25 cellular contexts compared by ENCODE assay signal in the genomic region with DNA sequence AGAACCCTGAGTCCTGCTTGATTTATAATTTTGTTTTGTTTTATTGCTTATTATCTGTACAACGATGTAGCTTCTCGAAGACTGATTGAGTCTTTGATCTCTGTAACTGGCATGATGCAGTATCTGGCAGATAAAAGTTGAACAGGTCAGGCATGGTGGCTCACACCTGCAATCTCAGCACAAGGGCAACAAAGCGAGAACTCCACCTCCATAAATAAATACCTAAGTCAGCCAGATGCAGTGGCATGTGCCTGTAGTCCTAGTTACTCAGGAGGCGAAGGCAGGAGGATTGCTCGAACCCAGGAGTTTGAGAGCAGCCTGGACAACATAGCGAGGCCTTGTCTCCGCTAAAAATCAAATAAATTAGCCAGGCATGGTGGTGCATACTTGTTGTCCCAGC. TPM values are rescaled to one million over a fixed set of nuclear protein-coding genes. Genes with fewer than 3 reads are reported as not detected.
DNase-seq lines count a peak whose midpoint lies in the region; ATAC-seq and TF ChIP-seq lines count a peak whose summit lies in the region.
"Had no signal": no experiment of that assay in that cellular context is flagged by ENCODE, and none has a peak within 500 bp of the region (broad histone marks: within the 10 kb centered on the region; RNA-seq: fewer than 3 reads in every experiment).

No MANE protein-coding gene starts in this region.

- peak; percentile 61 for TF ChIP-seq POLR2A in Raji (IDR thresholded peaks at IDR 0.05; ENCODE audit: insufficient read depth, low read depth, low read length)

- peaks cover 8% of the 10 kb centered on the region for H3K4me1 Mint-ChIP-seq in nephron progenitor cell
- H3K4me1 Mint-ChIP-seq: activated naive CD4-positive, alpha-beta T cell treated with anti-CD3 and anti-CD28 coated beads, Interleukin-2, amount 50 U/mL, for 24 hours; endodermal cell had no signal

- H4K5ac ChIP-seq in mesendoderm (ENCODE audit: low read length) = no peak overlapping the region

- no peaks in the 10 kb centered on the region for H3K79me1 ChIP-seq in mesendoderm (ENCODE audit: low read length)

- H3F3A ChIP-seq in DOHH2 (ENCODE audit: control insufficient read depth, insufficient read depth) = peaks cover 36% of the 10 kb centered on the region

- peak overlapping the region; percentile 98 for H3K27ac ChIP-seq in DOHH2 (ENCODE audit: low read depth, low read length)
- H3K27ac ChIP-seq in RWPE1 = no peak overlapping the region
- no peak overlapping the region for H3K27ac ChIP-seq in mesendoderm (ENCODE audit: low read depth, low read length)
- H3K27ac ChIP-seq: cardiac muscle cell had no signal

- TF ChIP-seq CTCF in DOHH2 (IDR thresholded peaks at IDR 0.05; ENCODE audit: low read depth, low read length, poor library complexity, severe bottlenecking) (no peak), nephron progenitor cell (IDR thresholded peaks at IDR 0.05) (no peak), RWPE1 (conservative IDR thresholded peaks at IDR 0.05; ENCODE audit: low read depth) (no peak)

- no peaks in the 10 kb centered on the region for H4K20me1 ChIP-seq in DOHH2 (ENCODE audit: control insufficient read depth, insufficient read depth, low read depth, low read length)

- no peak overlapping the region for H2BK120ac ChIP-seq in mesendoderm (ENCODE audit: low read depth, low read length)

- H3K4me2 ChIP-seq in DOHH2 (ENCODE audit: low read length) = peak overlapping the region; percentile 92
- no peak overlapping the region for H3K4me2 ChIP-seq in mesendoderm (ENCODE audit: low read length)

- H3K18ac ChIP-seq in mesendoderm (ENCODE audit: low read length) = no peak overlapping the region

- H4K8ac ChIP-seq in mesendoderm (ENCODE audit: low read depth, low read length) = no peak overlapping the region

- no peak overlapping the region for H3K4ac ChIP-seq in mesendoderm (ENCODE audit: low read depth, low read length)

- no peak overlapping the region for H3K23ac ChIP-seq in mesendoderm (ENCODE audit: low read length)

- H2BK5ac ChIP-seq in mesendoderm (ENCODE audit: low read length) = no peak overlapping the region

- peaks cover 80% of the 10 kb centered on the region for H3K4me1 ChIP-seq in DOHH2 (ENCODE audit: control insufficient read depth, low read length)
- H3K4me1 ChIP-seq in mesendoderm (ENCODE audit: control insufficient read depth, low read depth, low read length) = no peaks in the 10 kb centered on the region

- peak; percentile 54 for ATAC-seq in HG02642 (IDR thresholded peaks at IDR 0.05; ENCODE audit: poor library complexity, unreplicated experiment)
- ATAC-seq: Panc1 had no signal

- H3K27me3 ChIP-seq in DOHH2 (ENCODE audit: control insufficient read depth, low read length) = no peaks in the 10 kb centered on the region
- no peaks in the 10 kb centered on the region for H3K27me3 ChIP-seq in mesendoderm (ENCODE audit: insufficient read depth, low read length, poor library complexity)
- H3K27me3 ChIP-seq: cardiac muscle cell, SJSA1 had no signal

- no peak overlapping the region for H2AK5ac ChIP-seq in mesendoderm (ENCODE audit: low read length)

- CTCF ChIA-PET in RWPE1 (lab: Yijun Ruan, JAX) = interaction anchor here (0.5 kb wide), 1 partner anchor 58 kb away, joined by 3 read pairs; no protein-coding TSS in a partner anchor

- H3K4me3 Mint-ChIP-seq in nephron progenitor cell = no peak overlapping the region
- H3K4me3 Mint-ChIP-seq: activated naive CD4-positive, alpha-beta T cell treated with anti-CD3 and anti-CD28 coated beads, Interleukin-2, amount 50 U/mL, for 24 hours; activated T-helper 1 cell treated with anti-CD3 and anti-CD28 coated beads, Interleukin-12 subunit alpha, Interleukin-12 subunit beta, Interleukin-2, Interleukin-4 antibody, amounts not matched to agents 30 ng/mL and 10 ng/mL and 1 ng/mL, durations not matched to agents 14 hours and 24 hours and 36 hours; CD14-positive monocyte; endodermal cell; HFFc6 had no signal

- H3K79me2 ChIP-seq in DOHH2 (ENCODE audit: control insufficient read depth, low read length) = no peaks in the 10 kb centered on the region
- no peaks in the 10 kb centered on the region for H3K79me2 ChIP-seq in mesendoderm (ENCODE audit: control insufficient read depth, insufficient read depth, low read length)

- no peaks in the 10 kb centered on the region for H3K9me2 ChIP-seq in DOHH2 (replicated peaks; ENCODE audit: control insufficient read depth, low read length)

- H3K27me3 Mint-ChIP-seq in nephron progenitor cell (ENCODE audit: low read depth, poor library complexity) = no peaks in the 10 kb centered on the region
- H3K27me3 Mint-ChIP-seq: activated naive CD4-positive, alpha-beta T cell treated with anti-CD3 and anti-CD28 coated beads, Interleukin-2, amount 50 U/mL, for 24 hours had no signal

- H3K9me3 Mint-ChIP-seq in nephron progenitor cell = peaks cover 30% of the 10 kb centered on the region
- H3K9me3 Mint-ChIP-seq: endodermal cell, HFFc6 had no signal

- POLR2A ChIA-PET in RWPE1 (lab: Yijun Ruan, JAX; ENCODE audit: low non-redundant PET) = no interaction called here

- peaks cover 4% of the 10 kb centered on the region; the same call in 1 of the 2 replicates for H3K9me3 ChIP-seq in DOHH2 (ENCODE audit: control insufficient read depth, insufficient read depth, low read length)
- H3K9me3 ChIP-seq: SJSA1 had no signal

- peak overlapping the region; percentile 46 for H3K27ac Mint-ChIP-seq in nephron progenitor cell
- H3K27ac Mint-ChIP-seq: activated naive CD4-positive, alpha-beta T cell treated with anti-CD3 and anti-CD28 coated beads, Interleukin-2, amount 50 U/mL, for 24 hours; activated T-helper 1 cell treated with anti-CD3 and anti-CD28 coated beads, Interleukin-12 subunit alpha, Interleukin-12 subunit beta, Interleukin-2, Interleukin-4 antibody, amounts not matched to agents 30 ng/mL and 10 ng/mL and 1 ng/mL, durations not matched to agents 14 hours and 24 hours and 36 hours; endodermal cell; HFFc6 had no signal

- no peak overlapping the region for H2BK15ac ChIP-seq in mesendoderm (replicated peaks; ENCODE audit: low read depth)

- DNase-seq in nephron progenitor cell = no peak
- no peak for DNase-seq in RWPE1 (ENCODE audit: low spot score)
- no peak for DNase-seq in mesendoderm
- DNase-seq in activated T-cell treated with anti-CD3 and anti-CD28 coated beads, Interleukin-2, amount 50 U/mL, for 48 hours = no peak
- no peak for DNase-seq in activated effector memory CD4-positive, alpha-beta T cell treated with anti-CD3 and anti-CD28 coated beads, Interleukin-2, amount 50 U/mL, for 16 hours
- DNase-seq: activated CD4-positive, alpha-beta T cell treated with anti-CD3 and anti-CD28 coated beads for 4 hours; anterior cingulate cortex; cortex of kidney; endodermal cell; HFFc6; KG1; kidney; NCI-H187; NCI-H2227 treated with DMSO at 0.1 percent for 48 hours; trophoblast cell had no signal

- H3K36me3 ChIP-seq in DOHH2 (ENCODE audit: control insufficient read depth, low read length) (peaks cover 7% of the 10 kb centered on the region), mesendoderm (ENCODE audit: control insufficient read depth, insufficient read depth, low read length) (no peaks in the 10 kb centered on the region)
- H3K36me3 ChIP-seq: cardiac muscle cell, SJSA1 had no signal

- H3K56ac ChIP-seq in mesendoderm (ENCODE audit: low read length) = no peak overlapping the region

- no peaks in the 10 kb centered on the region for H3K36me3 Mint-ChIP-seq in nephron progenitor cell (ENCODE audit: low read depth)
- H3K36me3 Mint-ChIP-seq: activated naive CD4-positive, alpha-beta T cell treated with anti-CD3 and anti-CD28 coated beads, Interleukin-2, amount 50 U/mL, for 24 hours; CD14-positive monocyte had no signal

- no peak overlapping the region for H3K9ac ChIP-seq in mesendoderm (ENCODE audit: low read length)

- H3K4me3 ChIP-seq in DOHH2 (ENCODE audit: low read length) = peak overlapping the region; percentile 64
- no peak overlapping the region for H3K4me3 ChIP-seq in mesendoderm (ENCODE audit: low read length)
- H3K4me3 ChIP-seq: cardiac muscle cell, lung, SJSA1 had no signal

- no CpG with 5 or more reads among the region's 7 CpGs for WGBS in mesendoderm (ENCODE audit: extremely low coverage, insufficient coverage, low lambda C conversion rate)

RNA-seq across cellular contexts. Expression of a gene that starts 15.7 kb away (rescaled TPM):
- polyA plus RNA-seq in mesendoderm (2013, experiment 1 of 2) = 12.3 TPM
- polyA plus RNA-seq in mesendoderm (2013, experiment 2 of 2) = 12.2 TPM
